Comparison of ENCODE assay signal across 8 cellular contexts in genomic region chr2:177551989-177552413, GRCh38.
DNase-seq lines count a peak whose midpoint lies in the region; ATAC-seq and TF ChIP-seq lines count a peak whose summit lies in the region.

No MANE protein-coding gene starts in this region.

- no peak for TF ChIP-seq CTCF in esophagus muscularis mucosa (IDR thresholded peaks at IDR 0.05)
- TF ChIP-seq CTCF in nephron progenitor cell (IDR thresholded peaks at IDR 0.05): no peak

- H3K36me3 ChIP-seq in esophagus muscularis mucosa: no peaks in the 10 kb centered on the region

- peaks cover 5 to 15% (median 14%) of the 10 kb centered on the region in 4 donors for H3K4me1 ChIP-seq in esophagus muscularis mucosa

- H3K27me3 ChIP-seq in esophagus muscularis mucosa: no peaks in the 10 kb centered on the region

- peak overlapping the region; percentile 97 for H3K4me3 Mint-ChIP-seq in nephron progenitor cell

- no peak for ATAC-seq in HG02973 (IDR thresholded peaks at IDR 0.05; ENCODE audit: unreplicated experiment)

- H3K4me1 Mint-ChIP-seq in nephron progenitor cell: peaks cover 20% of the 10 kb centered on the region

- no peak for TF ChIP-seq POLR2A in esophagus muscularis mucosa (IDR thresholded peaks at IDR 0.05; ENCODE audit: low read depth)

- WGBS in esophagus muscularis mucosa: 85% methylated on average over 5 of the region's 12 CpGs

- H3K27me3 Mint-ChIP-seq in nephron progenitor cell (ENCODE audit: low read depth, poor library complexity): peaks cover 15% of the 10 kb centered on the region

- H3K9me3 Mint-ChIP-seq in nephron progenitor cell: peaks cover 24% of the 10 kb centered on the region

- H3K27ac Mint-ChIP-seq in nephron progenitor cell: peak overlapping the region; percentile 100

- peaks cover 19% of the 10 kb centered on the region for H3K36me3 Mint-ChIP-seq in nephron progenitor cell (ENCODE audit: low read depth)

- DNase-seq in NCI-H345 (lab: John Stamatoyannopoulos, UW) (peak; percentile 45), NCI-H345 treated with DMSO at 0.1 percent for 48 hours (lab: John Stamatoyannopoulos, UW; ENCODE audit: unreplicated experiment) (no peak), RPMI8226 (peak; percentile 38), esophagus muscularis mucosa (ENCODE audit: extremely low spot score) (no peak), nephron progenitor cell (no peak), NOMO-1 (lab: John Stamatoyannopoulos, UW; ENCODE audit: unreplicated experiment in 2 of 2) (no peak)
- DNase-seq in stimulated activated CD4-positive, alpha-beta T cell treated with anti-CD3 and anti-CD28 coated beads, Interleukin-1b, Interleukin-23, amount 100 ng/mL, for 48 hours: no peak

- no peak for TF ChIP-seq EP300 in esophagus muscularis mucosa (IDR thresholded peaks at IDR 0.05)

- H3K9me3 ChIP-seq in esophagus muscularis mucosa: no peaks in the 10 kb centered on the region

- intact Hi-C loops in esophagus muscularis mucosa (cut with DNase I): loop anchor here (5.0 kb wide), 2 partner anchors 50 to 215 kb away; no protein-coding TSS in a partner anchor

- peak overlapping the region; percentile 91 to 95 (median 93) for H3K27ac ChIP-seq in esophagus muscularis mucosa (replicated peaks in 1 of 4)

- H3K4me3 ChIP-seq in esophagus muscularis mucosa: peak overlapping the region; percentile 74 to 91 (median 82)

Comparison
In these comparisons a context has a peak if more than half of its experiments do, and no peak if none do; other contexts are left out.
1. DNase-seq: peak in NCI-H345 (single experiment) and RPMI8226 (single experiment); none in NCI-H345 treated with DMSO at 0.1 percent for 48 hours (single experiment), esophagus muscularis mucosa (single experiment), nephron progenitor cell (single experiment), stimulated activated CD4-positive, alpha-beta T cell treated with anti-CD3 and anti-CD28 coated beads, Interleukin-1b, Interleukin-23, amount 100 ng/mL, for 48 hours (single experiment) and NOMO-1 (0 of 2).